8 cellular contexts compared by ENCODE assay signal in the genomic region with DNA sequence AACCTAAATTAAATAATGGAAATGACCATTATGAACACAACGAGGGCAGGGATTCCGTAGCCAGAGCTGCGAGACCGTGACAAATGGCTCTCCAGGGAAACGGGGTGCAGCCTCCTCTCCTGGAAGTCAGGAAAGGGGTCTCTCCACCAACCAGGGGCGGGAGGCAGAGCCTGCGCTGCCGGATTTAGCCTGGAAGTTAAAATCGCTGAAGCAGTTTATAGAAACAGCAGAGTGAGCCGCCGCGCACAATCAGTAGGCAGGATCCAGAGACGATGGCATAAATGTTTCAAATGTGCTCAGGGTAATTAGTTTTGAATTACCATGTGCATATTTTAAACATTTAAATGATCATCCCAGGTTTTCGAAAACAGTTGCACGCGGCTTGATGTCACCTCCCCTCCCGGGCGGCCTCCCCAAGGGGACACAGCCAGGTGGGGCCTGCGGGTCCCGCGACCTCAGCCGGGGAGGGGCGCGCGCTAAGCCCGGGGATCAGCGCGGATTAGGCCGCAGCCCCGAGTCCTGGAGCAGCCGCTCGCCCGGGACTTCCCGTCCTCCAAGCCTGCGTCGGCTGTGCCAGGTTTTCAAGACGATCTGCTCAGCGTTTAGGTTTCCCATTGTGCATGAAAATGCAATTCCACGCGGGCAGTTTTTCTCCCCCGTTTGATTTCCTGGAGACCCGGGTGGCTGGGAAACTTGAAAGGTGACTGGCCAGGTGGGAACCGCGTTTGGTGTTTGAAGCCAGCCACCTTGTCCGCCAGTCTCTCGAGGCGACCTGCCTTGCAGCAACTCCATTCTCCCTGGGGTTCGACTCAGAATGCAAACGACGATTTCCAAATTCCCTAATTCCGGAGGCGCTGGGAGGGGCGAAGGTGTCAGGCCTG.
A peak's percentile ranks its signal among the peaks of the same experiment; 100 is the strongest.
DNase-seq lines count a peak whose midpoint lies in the region; ATAC-seq and TF ChIP-seq lines count a peak whose summit lies in the region.

No MANE protein-coding gene starts in this region.

- no peak overlapping the region for H3K27ac ChIP-seq in OCI-LY7 (ENCODE audit: low read depth, low read length, poor library complexity, severe bottlenecking)

- no peaks in the 10 kb centered on the region for H3K9me3 ChIP-seq in OCI-LY7 (ENCODE audit: low read length)
- H3K9me3 ChIP-seq in neuron (ENCODE audit: low read length): no peaks in the 10 kb centered on the region

- no peak for TF ChIP-seq POLR2A in lower leg skin (IDR thresholded peaks at IDR 0.05)

- intact Hi-C loops in OCI-LY7 (cut with micrococcal nuclease; ENCODE audit: unreplicated experiment) (loop anchor here (1.0 kb wide), 2 partner anchors 122 to 336 kb away; partner anchors contain the start of gene DPH1), lower leg skin (cut with DNase I; ENCODE audit: low total_unique reads) (loop anchor here (5.0 kb wide), 1 partner anchor 119 kb away; the partner anchor contains the start of gene RTN4RL1)

- no peaks in the 10 kb centered on the region for H3K9me2 ChIP-seq in OCI-LY7 (ENCODE audit: insufficient read depth, low read length)

- peaks cover 2% of the 10 kb centered on the region for H3K4me1 Mint-ChIP-seq in endothelial cell (ENCODE audit: unreplicated experiment)

- no peak for ATAC-seq in GM21360 (IDR thresholded peaks at IDR 0.05; ENCODE audit: unreplicated experiment)
- no peak for ATAC-seq in GM21786 (IDR thresholded peaks at IDR 0.05; ENCODE audit: unreplicated experiment)

- WGBS in lower leg skin, 2 donors: 11 to 16% methylated on average over 36 to 51 of the region's 53 CpGs

- peak overlapping the region; percentile 47 for H3K4me3 Mint-ChIP-seq in endothelial cell (ENCODE audit: unreplicated experiment)

- H3K36me3 ChIP-seq in OCI-LY7 (ENCODE audit: insufficient read depth, low read length) (no peaks in the 10 kb centered on the region), neuron (ENCODE audit: insufficient read depth, low read length) (no peaks in the 10 kb centered on the region)

- H3K4me1 ChIP-seq in OCI-LY7 (ENCODE audit: insufficient read depth, low read length, poor library complexity, severe bottlenecking) (peaks cover 59% of the 10 kb centered on the region), neuron (ENCODE audit: insufficient read depth, low read length) (peaks cover 52% of the 10 kb centered on the region)

- no peak overlapping the region for H3K27ac Mint-ChIP-seq in endothelial cell (ENCODE audit: unreplicated experiment)

- CTCF ChIA-PET in OCI-LY7 (lab: Charles Lee; ENCODE audit: unreplicated experiment): no interaction called here

- DNase-seq in COLO668 (lab: John Stamatoyannopoulos, UW; ENCODE audit: unreplicated experiment) (peak; percentile 2), OCI-LY7 (ENCODE audit: low spot score) (peak; percentile 41), endothelial cell (ENCODE audit: low spot score) (peak; percentile 46), SKM-1 (lab: John Stamatoyannopoulos, UW; ENCODE audit: unreplicated experiment) (no peak), lower leg skin (ENCODE audit: low spot score in 2 of 2) (no peak)

- H3K9me3 Mint-ChIP-seq in endothelial cell (ENCODE audit: unreplicated experiment): no peaks in the 10 kb centered on the region

- H3K27me3 ChIP-seq in neuron (ENCODE audit: insufficient read depth, low read length): no peaks in the 10 kb centered on the region

- no peaks in the 10 kb centered on the region for H3K79me2 ChIP-seq in OCI-LY7 (ENCODE audit: insufficient read depth, low read depth, low read length)

- no peak for TF ChIP-seq CTCF in OCI-LY7 (conservative IDR thresholded peaks at IDR 0.05; ENCODE audit: low read length)
- no peak for TF ChIP-seq CTCF in endothelial cell (IDR thresholded peaks at IDR 0.05; ENCODE audit: unreplicated experiment)
- TF ChIP-seq CTCF in lower leg skin (IDR thresholded peaks at IDR 0.05): no peak

- peaks cover 14% of the 10 kb centered on the region for H3K27me3 Mint-ChIP-seq in endothelial cell (ENCODE audit: unreplicated experiment)

- BruUV-seq in OCI-LY7 (replicated peaks; lab: Mats Ljungman, UMichigan): no TSS peak

- H2AFZ ChIP-seq in OCI-LY7 (ENCODE audit: low read length) (peak overlapping the region; percentile 99), neuron (ENCODE audit: low read depth, low read length) (peak overlapping the region; percentile 91)

- no peaks in the 10 kb centered on the region for H4K20me1 ChIP-seq in OCI-LY7 (ENCODE audit: insufficient read depth, low read length)

- POLR2A ChIA-PET in OCI-LY7 (lab: Charles Lee): no interaction called here

- peak overlapping the region; percentile 76 for H3K4me2 ChIP-seq in OCI-LY7 (ENCODE audit: low read length)

- peak overlapping the region; percentile 44 for H3K4me3 ChIP-seq in OCI-LY7 (ENCODE audit: low read depth, low read length, poor library complexity, severe bottlenecking)
- peak overlapping the region; percentile 44 for H3K4me3 ChIP-seq in neuron (ENCODE audit: low read length)
- H3K4me3 ChIP-seq in lower leg skin (ENCODE audit: low read depth, poor library complexity, severe bottlenecking): no peak overlapping the region

- H3K36me3 Mint-ChIP-seq in endothelial cell (ENCODE audit: low read depth, unreplicated experiment): no peaks in the 10 kb centered on the region

Comparison
In these comparisons a context has a peak if more than half of its experiments do, and no peak if none do; other contexts are left out.
1. DNase-seq: peak in COLO668 (single experiment), OCI-LY7 (single experiment) and endothelial cell (single experiment); none in SKM-1 (single experiment) and lower leg skin (0 of 2).